ENCODE assay signal across 1 cellular context in the genomic region with DNA sequence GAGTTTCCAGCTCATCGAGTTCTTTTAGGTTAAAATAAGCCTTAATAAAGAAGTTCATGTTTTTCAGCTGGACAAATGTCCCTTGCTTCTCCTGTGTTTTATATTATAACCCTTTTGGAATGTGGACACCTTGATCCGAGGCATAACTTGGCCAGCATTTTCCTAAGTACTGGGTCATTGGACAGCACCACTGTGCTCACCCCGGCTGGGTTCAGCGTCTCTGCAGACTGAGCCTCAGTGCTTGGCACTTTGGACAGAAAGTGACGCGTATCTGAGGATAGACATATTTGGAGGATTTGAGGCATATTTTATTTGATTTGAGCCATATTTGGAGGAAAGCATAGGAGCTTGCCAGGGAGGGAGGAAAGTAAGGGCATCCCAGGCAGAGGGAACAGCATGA.
TF ChIP-seq lines count a peak whose summit lies in the region.

No MANE protein-coding gene starts in this region.

TF ChIP-seq in GM12878, 131 proteins besides CTCF, POLR2A, EP300 and RAD21 (continued from another document):
- TF ChIP-seq, protein P1, sequence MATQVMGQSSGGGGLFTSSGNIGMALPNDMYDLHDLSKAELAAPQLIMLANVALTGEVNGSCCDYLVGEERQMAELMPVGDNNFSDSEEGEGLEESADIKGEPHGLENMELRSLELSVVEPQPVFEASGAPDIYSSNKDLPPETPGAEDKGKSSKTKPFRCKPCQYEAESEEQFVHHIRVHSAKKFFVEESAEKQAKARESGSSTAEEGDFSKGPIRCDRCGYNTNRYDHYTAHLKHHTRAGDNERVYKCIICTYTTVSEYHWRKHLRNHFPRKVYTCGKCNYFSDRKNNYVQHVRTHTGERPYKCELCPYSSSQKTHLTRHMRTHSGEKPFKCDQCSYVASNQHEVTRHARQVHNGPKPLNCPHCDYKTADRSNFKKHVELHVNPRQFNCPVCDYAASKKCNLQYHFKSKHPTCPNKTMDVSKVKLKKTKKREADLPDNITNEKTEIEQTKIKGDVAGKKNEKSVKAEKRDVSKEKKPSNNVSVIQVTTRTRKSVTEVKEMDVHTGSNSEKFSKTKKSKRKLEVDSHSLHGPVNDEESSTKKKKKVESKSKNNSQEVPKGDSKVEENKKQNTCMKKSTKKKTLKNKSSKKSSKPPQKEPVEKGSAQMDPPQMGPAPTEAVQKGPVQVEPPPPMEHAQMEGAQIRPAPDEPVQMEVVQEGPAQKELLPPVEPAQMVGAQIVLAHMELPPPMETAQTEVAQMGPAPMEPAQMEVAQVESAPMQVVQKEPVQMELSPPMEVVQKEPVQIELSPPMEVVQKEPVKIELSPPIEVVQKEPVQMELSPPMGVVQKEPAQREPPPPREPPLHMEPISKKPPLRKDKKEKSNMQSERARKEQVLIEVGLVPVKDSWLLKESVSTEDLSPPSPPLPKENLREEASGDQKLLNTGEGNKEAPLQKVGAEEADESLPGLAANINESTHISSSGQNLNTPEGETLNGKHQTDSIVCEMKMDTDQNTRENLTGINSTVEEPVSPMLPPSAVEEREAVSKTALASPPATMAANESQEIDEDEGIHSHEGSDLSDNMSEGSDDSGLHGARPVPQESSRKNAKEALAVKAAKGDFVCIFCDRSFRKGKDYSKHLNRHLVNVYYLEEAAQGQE (IDR thresholded peaks at IDR 0.05; ENCODE audit: low read depth, low read length) = peak; percentile 29; the same call in 1 of the 2 replicates
- TF ChIP-seq TAF1 (IDR thresholded peaks at IDR 0.05; ENCODE audit: borderline replicate concordance, low read depth, low read length) = no peak
- TF ChIP-seq, protein P2, sequence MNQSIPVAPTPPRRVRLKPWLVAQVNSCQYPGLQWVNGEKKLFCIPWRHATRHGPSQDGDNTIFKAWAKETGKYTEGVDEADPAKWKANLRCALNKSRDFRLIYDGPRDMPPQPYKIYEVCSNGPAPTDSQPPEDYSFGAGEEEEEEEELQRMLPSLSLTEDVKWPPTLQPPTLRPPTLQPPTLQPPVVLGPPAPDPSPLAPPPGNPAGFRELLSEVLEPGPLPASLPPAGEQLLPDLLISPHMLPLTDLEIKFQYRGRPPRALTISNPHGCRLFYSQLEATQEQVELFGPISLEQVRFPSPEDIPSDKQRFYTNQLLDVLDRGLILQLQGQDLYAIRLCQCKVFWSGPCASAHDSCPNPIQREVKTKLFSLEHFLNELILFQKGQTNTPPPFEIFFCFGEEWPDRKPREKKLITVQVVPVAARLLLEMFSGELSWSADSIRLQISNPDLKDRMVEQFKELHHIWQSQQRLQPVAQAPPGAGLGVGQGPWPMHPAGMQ (IDR thresholded peaks at IDR 0.05; ENCODE audit: borderline replicate concordance) = no peak
TF ChIP-seq in GM12878: peak in this region for 1.
